31 cellular contexts compared by ENCODE assay signal in genomic region chr16:89207993-89208392, GRCh38. TPM values are rescaled to one million over a fixed set of nuclear protein-coding genes. Genes with fewer than 3 reads are reported as not detected.
"Had no signal": no experiment of that assay in that cellular context is flagged by ENCODE, and none has a peak within 500 bp of the region (broad histone marks: within the 10 kb centered on the region; RNA-seq: fewer than 3 reads in every experiment).

No MANE protein-coding gene starts in this region.

- H3K27me3 ChIP-seq: testis, vagina had no signal

- FAIRE-seq: urothelium cell line had no signal

- H3K4me3 ChIP-seq: stomach, suprapubic skin, testis, thoracic aorta, thyroid gland, tibial artery, tibial nerve, transverse colon, upper lobe of left lung, upper lobe of right lung, uterus, vagina had no signal

- H3K4me1 ChIP-seq: suprapubic skin, testis, thyroid gland, tibial artery, tibial nerve, upper lobe of left lung, upper lobe of right lung, uterus, vagina had no signal

- H3K9me3 ChIP-seq: suprapubic skin, testis, thoracic aorta, thyroid gland, tibial artery, transverse colon, upper lobe of left lung, upper lobe of right lung, uterus, vagina had no signal

- H3K36me3 ChIP-seq: stomach, suprapubic skin, thoracic aorta, thyroid gland, tibial artery, tibial nerve, transverse colon, upper lobe of left lung, upper lobe of right lung, uterus, vagina had no signal

- DNase-seq: stimulated activated CD4-positive, alpha-beta T cell treated with anti-CD3 and anti-CD28 coated beads, Interleukin-2, amount 100 ng/mL, for 48 hours; stimulated activated CD4-positive, alpha-beta T cell treated with anti-CD3 and anti-CD28 coated beads, Interleukin-4, amount 100 ng/mL, for 1 hour; stimulated activated CD4-positive, alpha-beta T cell treated with anti-CD3 and anti-CD28 coated beads, Interleukin-4, amount 100 ng/mL, for 24 hours; stimulated activated CD4-positive, alpha-beta T cell treated with anti-CD3 and anti-CD28 coated beads, Interleukin-4, amount 100 ng/mL, for 4 hours; stimulated activated CD8-positive, alpha-beta memory T cell treated with anti-CD3 and anti-CD28 coated beads, Interleukin-4, amount 100 ng/mL, for 48 hours; stimulated activated naive B cell treated with anti-CD40 and anti-IgM and Interleukin-4, amounts not matched to agents 10 μg/mL and 1 μg/mL and 100 μg/mL, for 72 hours; stimulated activated naive CD4-positive, alpha-beta T cell; stimulated activated naive CD4-positive, alpha-beta T cell treated with Interleukin-2 at 50 U/mL for 16 hours; stimulated activated naive CD8-positive, alpha-beta T cell treated with anti-CD3 and anti-CD28 coated beads, Interleukin-15, amount 100 ng/mL, for 72 hours; stimulated activated naive CD8-positive, alpha-beta T cell treated with anti-CD3 and anti-CD28 coated beads, Interleukin-15, Interleukin-2, amounts not matched to agents 100 U/mL and 50 U/mL, for 24 hours; stomach; substantia nigra; testis; thyroid gland; tibial artery; transverse colon; trophoblast cell; upper lobe of left lung; uterus had no signal

- ATAC-seq: stimulated activated effector memory CD8-positive, alpha-beta T cell treated with anti-CD3 and anti-CD28 coated beads, Interleukin-12 subunit alpha, Interleukin-12 subunit beta, amount 100 ng/mL, for 72 hours; stimulated activated memory B cell treated with anti-CD40 and anti-IgM and Interleukin-4, amounts not matched to agents 10 μg/mL and 1 μg/mL and 100 μg/mL, for 72 hours; stimulated activated naive B cell treated with anti-CD40 and anti-IgM and Interleukin-4, amounts not matched to agents 10 μg/mL and 1 μg/mL and 100 μg/mL, for 72 hours; stimulated activated naive CD8-positive, alpha-beta T cell treated with anti-CD3 and anti-CD28 coated beads, Interleukin-15, amount 100 ng/mL, for 72 hours; stimulated activated naive CD8-positive, alpha-beta T cell treated with anti-CD3 and anti-CD28 coated beads, Interleukin-15, Interleukin-2, amounts not matched to agents 100 U/mL and 50 U/mL, for 24 hours; upper lobe of right lung had no signal

- H3K27ac ChIP-seq: stomach, suprapubic skin, testis, thoracic aorta, thyroid gland, tibial artery, tibial nerve, transverse colon, upper lobe of left lung, upper lobe of right lung, uterus, vagina had no signal

RNA-seq across cellular contexts. Expression of gene SLC22A31, which starts 7.7 kb away (rescaled TPM):
- total RNA-seq: subcutaneous adipose tissue, temporal lobe, urinary bladder, uterus, vagina had no signal

RNA-seq across cellular contexts. Expression of gene CDH15, which starts 36.4 kb away (rescaled TPM):
- total RNA-seq: stomach, subcutaneous adipose tissue, thyroid gland, transverse colon, ureter, vagina had no signal
